In genomic region chr3:67384790-67385397, GRCh38 we compare ENCODE assay signal across 8 cellular contexts.
DNase-seq lines count a peak whose midpoint lies in the region; ATAC-seq and TF ChIP-seq lines count a peak whose summit lies in the region.

No MANE protein-coding gene starts in this region.

- no peaks in the 10 kb centered on the region for H3K27me3 Mint-ChIP-seq in chondrocyte (ENCODE audit: low read depth)

- TF ChIP-seq CTCF in chondrocyte (IDR thresholded peaks at IDR 0.05): peak; percentile 78
- peak; percentile 11 for TF ChIP-seq CTCF in mucosa of descending colon (IDR thresholded peaks at IDR 0.05)

- H3K9me3 Mint-ChIP-seq in chondrocyte (ENCODE audit: low read depth): no peaks in the 10 kb centered on the region

- H3K9me3 ChIP-seq in mucosa of descending colon: no peaks in the 10 kb centered on the region

- no peaks in the 10 kb centered on the region for H3K36me3 ChIP-seq in mucosa of descending colon (ENCODE audit: low read depth)

- no peak overlapping the region for H3K4me3 ChIP-seq in mucosa of descending colon

- no peaks in the 10 kb centered on the region for H3K4me1 ChIP-seq in mucosa of descending colon (ENCODE audit: low read depth)

- ATAC-seq in mucosa of descending colon: peak; percentile 50
- ATAC-seq in GM18909 (IDR thresholded peaks at IDR 0.05; ENCODE audit: poor library complexity, unreplicated experiment): no peak
- no peak for ATAC-seq in HG02763 (IDR thresholded peaks at IDR 0.05; ENCODE audit: unreplicated experiment)

- H3K27ac Mint-ChIP-seq in chondrocyte (ENCODE audit: unreplicated experiment): no peak overlapping the region

- H3K4me1 Mint-ChIP-seq in chondrocyte (ENCODE audit: low read depth): peaks cover 27% of the 10 kb centered on the region

- intact Hi-C loops in mucosa of descending colon (cut with DNase I, micrococcal nuclease): loop anchor here in 1 of 2 donors (5.0 kb wide), 1 partner anchor 402 kb away; no protein-coding TSS in a partner anchor

- no peak overlapping the region for H3K4me3 Mint-ChIP-seq in chondrocyte (ENCODE audit: unreplicated experiment)

- DNase-seq in GM03348 (ENCODE audit: low spot score) (peak; percentile 37), KG1 (lab: John Stamatoyannopoulos, UW) (peak; percentile 27), T follicular helper cell (ENCODE audit: low read depth) (peak; percentile 12), chondrocyte (ENCODE audit: low spot score) (no peak), mucosa of descending colon (peak in 2 of 3 donors; percentile 10 to 28), amniotic stem cell (lab: John Stamatoyannopoulos, UW) (no peak)

- peaks cover 2% of the 10 kb centered on the region for H3K36me3 Mint-ChIP-seq in chondrocyte (ENCODE audit: low read depth)

Comparison
In these comparisons a context has a peak if more than half of its experiments do, and no peak if none do; other contexts are left out.
1. DNase-seq: peak in GM03348 (single experiment), KG1 (single experiment), T follicular helper cell (single experiment) and mucosa of descending colon (2 of 3); none in chondrocyte (single experiment) and amniotic stem cell (single experiment).